Comparison of ENCODE assay signal across 14 cellular contexts in the genomic region with DNA sequence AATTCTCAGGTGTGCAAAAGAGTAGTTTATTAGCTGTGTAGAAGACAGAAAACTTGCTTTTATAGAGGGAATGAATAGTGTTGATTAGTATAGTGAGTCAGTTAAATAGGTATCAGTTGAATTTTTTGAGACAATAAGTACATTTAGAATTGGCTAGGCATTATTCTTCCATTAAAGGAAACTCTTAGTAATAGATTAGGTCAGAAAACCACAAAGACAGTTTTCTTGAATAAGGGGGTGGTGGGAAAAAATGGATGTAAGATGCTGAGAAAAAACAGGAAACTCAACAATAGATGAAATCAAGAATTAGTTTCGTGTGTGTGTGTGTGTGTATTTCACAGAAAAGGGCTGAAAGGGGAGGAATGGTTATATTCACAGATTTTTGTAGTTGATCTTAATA. TPM values are rescaled to one million over a fixed set of nuclear protein-coding genes. Genes with fewer than 3 reads are reported as not detected.
DNase-seq lines count a peak whose midpoint lies in the region; ATAC-seq lines count a peak whose summit lies in the region.
"Had no signal": no experiment of that assay in that cellular context is flagged by ENCODE, and none has a peak within 500 bp of the region (broad histone marks: within the 10 kb centered on the region; RNA-seq: fewer than 3 reads in every experiment).

No MANE protein-coding gene starts in this region.

- peak overlapping the region; percentile 61 for H3K27ac Mint-ChIP-seq in activated naive CD4-positive, alpha-beta T cell treated with anti-CD3 and anti-CD28 coated beads, Interleukin-2, amount 10 ng/mL, durations not matched to agents 7 days and 5 days
- H3K27ac Mint-ChIP-seq in activated CD8-positive, alpha-beta T cell treated with anti-CD3 and anti-CD28 coated beads, Interleukin-2, amount 10 ng/mL, durations not matched to agents 7 days and 5 days, result no peak overlapping the region
- H3K27ac Mint-ChIP-seq in activated CD8-positive, alpha-beta memory T cell treated with anti-CD3 and anti-CD28 coated beads, Interleukin-2, amount 10 ng/mL, durations not matched to agents 7 days and 5 days, result no peak overlapping the region
- H3K27ac Mint-ChIP-seq: nephron had no signal

- no peak overlapping the region for H3K4me3 Mint-ChIP-seq in activated naive CD4-positive, alpha-beta T cell treated with anti-CD3 and anti-CD28 coated beads, Interleukin-2, amount 10 ng/mL, durations not matched to agents 7 days and 5 days
- H3K4me3 Mint-ChIP-seq in activated CD8-positive, alpha-beta T cell treated with anti-CD3 and anti-CD28 coated beads, Interleukin-2, amount 10 ng/mL, durations not matched to agents 7 days and 5 days, result no peak overlapping the region
- no peak overlapping the region for H3K4me3 Mint-ChIP-seq in activated CD8-positive, alpha-beta memory T cell treated with anti-CD3 and anti-CD28 coated beads, Interleukin-2, amount 10 ng/mL, durations not matched to agents 7 days and 5 days
- H3K4me3 Mint-ChIP-seq: nephron had no signal

- no peak for DNase-seq in activated naive CD4-positive, alpha-beta T cell treated with anti-CD3 and anti-CD28 coated beads, Interleukin-2, amount 10 ng/mL, durations not matched to agents 7 days and 5 days
- no peak for DNase-seq in activated naive CD4-positive, alpha-beta T cell treated with Interleukin-2 at 50 U/mL for 16 hours
- no peak for DNase-seq in activated CD8-positive, alpha-beta T cell treated with anti-CD3 and anti-CD28 coated beads, Interleukin-2, amount 10 ng/mL, durations not matched to agents 7 days and 5 days
- no peak for DNase-seq in stimulated activated naive CD8-positive, alpha-beta T cell treated with anti-CD3 and anti-CD28 coated beads, Interleukin-15, Interleukin-2, amounts not matched to agents 100 U/mL and 50 U/mL, for 24 hours
- no peak for DNase-seq in activated CD8-positive, alpha-beta memory T cell treated with anti-CD3 and anti-CD28 coated beads, Interleukin-2, amount 10 ng/mL, durations not matched to agents 7 days and 5 days
- DNase-seq in NCI-H748 (lab: John Stamatoyannopoulos, UW; ENCODE audit: unreplicated experiment), result no peak
- DNase-seq: DMS 273 treated with DMSO at 0.1 percent for 48 hours, NCI-H2081 treated with DMSO at 0.1 percent for 48 hours, NCI-H774, retina, trophoblast cell had no signal

- H3K9me3 Mint-ChIP-seq in activated naive CD4-positive, alpha-beta T cell treated with anti-CD3 and anti-CD28 coated beads, Interleukin-2, amount 10 ng/mL, durations not matched to agents 7 days and 5 days, result no peaks in the 10 kb centered on the region
- H3K9me3 Mint-ChIP-seq in activated CD8-positive, alpha-beta T cell treated with anti-CD3 and anti-CD28 coated beads, Interleukin-2, amount 10 ng/mL, durations not matched to agents 7 days and 5 days (ENCODE audit: insufficient read depth), result no peaks in the 10 kb centered on the region
- no peaks in the 10 kb centered on the region for H3K9me3 Mint-ChIP-seq in activated CD8-positive, alpha-beta memory T cell treated with anti-CD3 and anti-CD28 coated beads, Interleukin-2, amount 10 ng/mL, durations not matched to agents 7 days and 5 days (ENCODE audit: low read depth)

- peaks cover 39% of the 10 kb centered on the region for H3K4me1 Mint-ChIP-seq in activated naive CD4-positive, alpha-beta T cell treated with anti-CD3 and anti-CD28 coated beads, Interleukin-2, amount 10 ng/mL, durations not matched to agents 7 days and 5 days
- H3K4me1 Mint-ChIP-seq in activated CD8-positive, alpha-beta T cell treated with anti-CD3 and anti-CD28 coated beads, Interleukin-2, amount 10 ng/mL, durations not matched to agents 7 days and 5 days (ENCODE audit: low read depth), result peaks cover 40% of the 10 kb centered on the region
- peaks cover 32% of the 10 kb centered on the region for H3K4me1 Mint-ChIP-seq in activated CD8-positive, alpha-beta memory T cell treated with anti-CD3 and anti-CD28 coated beads, Interleukin-2, amount 10 ng/mL, durations not matched to agents 7 days and 5 days
- H3K4me1 Mint-ChIP-seq: nephron had no signal

- POLR2A ChIA-PET in activated CD8-positive, alpha-beta T cell treated with anti-CD3 and anti-CD28 coated beads, Interleukin-2, amount 10 ng/mL, durations not matched to agents 7 days and 5 days (lab: Charles Lee), result no interaction called here

- CTCF ChIA-PET in activated naive CD4-positive, alpha-beta T cell treated with anti-CD3 and anti-CD28 coated beads, Interleukin-2, amount 10 ng/mL, durations not matched to agents 7 days and 5 days (lab: Charles Lee), result no interaction called here
- CTCF ChIA-PET in activated CD8-positive, alpha-beta T cell treated with anti-CD3 and anti-CD28 coated beads, Interleukin-2, amount 10 ng/mL, durations not matched to agents 7 days and 5 days (lab: Charles Lee), result interaction anchor here (1.3 kb wide), 1 partner anchor 9 kb away, joined by 4 read pairs; no protein-coding TSS in a partner anchor
- CTCF ChIA-PET in activated CD8-positive, alpha-beta memory T cell treated with anti-CD3 and anti-CD28 coated beads, Interleukin-2, amount 10 ng/mL, durations not matched to agents 7 days and 5 days (lab: Charles Lee), result interaction anchor here (0.6 kb wide), 1 partner anchor 140 kb away, joined by 3 read pairs; no protein-coding TSS in a partner anchor

- ATAC-seq in HG03432 (IDR thresholded peaks at IDR 0.05; ENCODE audit: unreplicated experiment), result peak; percentile 70
- ATAC-seq in activated CD8-positive, alpha-beta T cell treated with anti-CD3 and anti-CD28 coated beads, Interleukin-2, amount 10 ng/mL, durations not matched to agents 7 days and 5 days, result peak; percentile 27
- ATAC-seq in stimulated activated naive CD8-positive, alpha-beta T cell treated with anti-CD3 and anti-CD28 coated beads, Interleukin-15, Interleukin-2, amounts not matched to agents 100 U/mL and 50 U/mL, for 24 hours, result peak; percentile 85
- ATAC-seq in activated CD8-positive, alpha-beta memory T cell treated with anti-CD3 and anti-CD28 coated beads, Interleukin-2, amount 10 ng/mL, durations not matched to agents 7 days and 5 days, result no peak
- no peak for ATAC-seq in GM18498 (IDR thresholded peaks at IDR 0.05; ENCODE audit: unreplicated experiment)

- no peaks in the 10 kb centered on the region for H3K27me3 Mint-ChIP-seq in activated naive CD4-positive, alpha-beta T cell treated with anti-CD3 and anti-CD28 coated beads, Interleukin-2, amount 10 ng/mL, durations not matched to agents 7 days and 5 days
- H3K27me3 Mint-ChIP-seq in activated CD8-positive, alpha-beta T cell treated with anti-CD3 and anti-CD28 coated beads, Interleukin-2, amount 10 ng/mL, durations not matched to agents 7 days and 5 days (ENCODE audit: low read depth), result no peaks in the 10 kb centered on the region
- no peaks in the 10 kb centered on the region for H3K27me3 Mint-ChIP-seq in activated CD8-positive, alpha-beta memory T cell treated with anti-CD3 and anti-CD28 coated beads, Interleukin-2, amount 10 ng/mL, durations not matched to agents 7 days and 5 days

- peaks cover 48% of the 10 kb centered on the region for H3K36me3 Mint-ChIP-seq in activated naive CD4-positive, alpha-beta T cell treated with anti-CD3 and anti-CD28 coated beads, Interleukin-2, amount 10 ng/mL, durations not matched to agents 7 days and 5 days
- H3K36me3 Mint-ChIP-seq in activated CD8-positive, alpha-beta T cell treated with anti-CD3 and anti-CD28 coated beads, Interleukin-2, amount 10 ng/mL, durations not matched to agents 7 days and 5 days (ENCODE audit: low read depth), result peaks cover 44% of the 10 kb centered on the region
- peaks cover 46% of the 10 kb centered on the region for H3K36me3 Mint-ChIP-seq in activated CD8-positive, alpha-beta memory T cell treated with anti-CD3 and anti-CD28 coated beads, Interleukin-2, amount 10 ng/mL, durations not matched to agents 7 days and 5 days

RNA-seq across cellular contexts. Expression of a gene that starts 16.8 kb away (rescaled TPM):
- 10 to 100 TPM; 88.8 to 93.4 TPM for total RNA-seq in activated CD8-positive, alpha-beta T cell treated with anti-CD3 and anti-CD28 coated beads, Interleukin-2, amount 10 ng/mL, durations not matched to agents 7 days and 5 days
- 100 to 1,000 TPM; 151 to 179 TPM for total RNA-seq in activated CD8-positive, alpha-beta memory T cell treated with anti-CD3 and anti-CD28 coated beads, Interleukin-2, amount 10 ng/mL, durations not matched to agents 7 days and 5 days

Comparison
In these comparisons a context has a peak if more than half of its experiments do, and no peak if none do; other contexts are left out.
1. ATAC-seq: peak in HG03432 (single experiment), activated CD8-positive, alpha-beta T cell treated with anti-CD3 and anti-CD28 coated beads, Interleukin-2, amount 10 ng/mL, durations not matched to agents 7 days and 5 days (single experiment) and stimulated activated naive CD8-positive, alpha-beta T cell treated with anti-CD3 and anti-CD28 coated beads, Interleukin-15, Interleukin-2, amounts not matched to agents 100 U/mL and 50 U/mL, for 24 hours (single experiment); none in activated CD8-positive, alpha-beta memory T cell treated with anti-CD3 and anti-CD28 coated beads, Interleukin-2, amount 10 ng/mL, durations not matched to agents 7 days and 5 days (single experiment) and GM18498 (single experiment).